In the genomic region with DNA sequence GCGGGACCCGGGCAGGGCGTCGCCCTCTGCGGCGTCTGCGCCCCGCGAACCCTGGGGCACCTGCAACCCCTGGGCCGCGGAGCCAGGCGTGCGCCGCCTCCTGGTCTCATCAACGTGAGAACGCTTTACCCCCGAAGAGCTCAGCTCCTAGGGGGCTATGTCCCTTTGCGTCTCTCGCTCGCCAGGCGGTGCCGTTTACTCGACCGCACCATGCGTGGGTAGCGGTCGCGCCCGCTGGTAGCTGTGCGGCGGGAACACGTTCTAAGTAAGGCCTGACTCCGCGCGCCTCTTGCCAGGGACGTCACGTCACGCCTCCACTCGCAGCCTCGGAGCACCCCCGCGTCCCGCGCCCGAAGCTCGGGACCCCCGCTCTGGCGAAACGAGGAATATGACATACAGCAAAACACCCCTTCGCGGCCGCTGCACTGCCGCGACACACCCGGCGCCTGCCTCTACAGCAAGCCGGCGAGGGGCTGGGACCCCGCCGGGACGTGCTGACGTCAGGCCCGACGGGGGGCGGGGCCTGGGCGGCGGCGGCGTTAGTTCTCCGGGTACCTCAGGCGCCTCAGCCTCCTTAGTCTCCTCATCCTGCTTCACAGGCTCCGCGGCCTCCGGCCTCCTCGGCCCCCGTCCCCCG, we compare ENCODE assay signal across 1 cellular context.
TF ChIP-seq lines count a peak whose summit lies in the region.

A gene with protein sequence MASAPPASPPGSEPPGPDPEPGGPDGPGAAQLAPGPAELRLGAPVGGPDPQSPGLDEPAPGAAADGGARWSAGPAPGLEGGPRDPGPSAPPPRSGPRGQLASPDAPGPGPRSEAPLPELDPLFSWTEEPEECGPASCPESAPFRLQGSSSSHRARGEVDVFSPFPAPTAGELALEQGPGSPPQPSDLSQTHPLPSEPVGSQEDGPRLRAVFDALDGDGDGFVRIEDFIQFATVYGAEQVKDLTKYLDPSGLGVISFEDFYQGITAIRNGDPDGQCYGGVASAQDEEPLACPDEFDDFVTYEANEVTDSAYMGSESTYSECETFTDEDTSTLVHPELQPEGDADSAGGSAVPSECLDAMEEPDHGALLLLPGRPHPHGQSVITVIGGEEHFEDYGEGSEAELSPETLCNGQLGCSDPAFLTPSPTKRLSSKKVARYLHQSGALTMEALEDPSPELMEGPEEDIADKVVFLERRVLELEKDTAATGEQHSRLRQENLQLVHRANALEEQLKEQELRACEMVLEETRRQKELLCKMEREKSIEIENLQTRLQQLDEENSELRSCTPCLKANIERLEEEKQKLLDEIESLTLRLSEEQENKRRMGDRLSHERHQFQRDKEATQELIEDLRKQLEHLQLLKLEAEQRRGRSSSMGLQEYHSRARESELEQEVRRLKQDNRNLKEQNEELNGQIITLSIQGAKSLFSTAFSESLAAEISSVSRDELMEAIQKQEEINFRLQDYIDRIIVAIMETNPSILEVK (plus strand): TSS at position 568 of the 637 bp plus-strand sequence. CDS start 358 bp downstream, outside the sequence.

TF ChIP-seq in HepG2, 621 proteins besides CTCF, POLR2A, EP300 and RAD21 (continued from another document and continues in another):
- no peak for TF ChIP-seq ZSCAN9 (CRISPR knock-in tag; IDR thresholded peaks at IDR 0.05; ENCODE audit: borderline replicate concordance)
- no peak for TF ChIP-seq SP2 (CRISPR knock-in tag; IDR thresholded peaks at IDR 0.05)
- no peak for TF ChIP-seq HES4 (CRISPR knock-in tag; IDR thresholded peaks at IDR 0.05; ENCODE audit: borderline replicate concordance)
- TF ChIP-seq NR2F2 (IDR thresholded peaks at IDR 0.05; ENCODE audit: borderline replicate concordance, low read depth): peak; percentile 20; the same call in 1 of the 2 replicates
- no peak for TF ChIP-seq ZNF616 (CRISPR knock-in tag; IDR thresholded peaks at IDR 0.05; ENCODE audit: low read depth)
- no peak; the same call in 1 of the 2 replicates for TF ChIP-seq TP53 (CRISPR knock-in tag; conservative IDR thresholded peaks at IDR 0.05)
- peak; percentile 24; the same call in 1 of the 2 replicates for TF ChIP-seq PPARG (CRISPR knock-in tag; conservative IDR thresholded peaks at IDR 0.05)
- TF ChIP-seq PLRG1 (conservative IDR thresholded peaks at IDR 0.05): no peak
- TF ChIP-seq ZFX (CRISPR knock-in tag; IDR thresholded peaks at IDR 0.05; ENCODE audit: low read depth): peak; percentile 71
- TF ChIP-seq, protein P1, sequence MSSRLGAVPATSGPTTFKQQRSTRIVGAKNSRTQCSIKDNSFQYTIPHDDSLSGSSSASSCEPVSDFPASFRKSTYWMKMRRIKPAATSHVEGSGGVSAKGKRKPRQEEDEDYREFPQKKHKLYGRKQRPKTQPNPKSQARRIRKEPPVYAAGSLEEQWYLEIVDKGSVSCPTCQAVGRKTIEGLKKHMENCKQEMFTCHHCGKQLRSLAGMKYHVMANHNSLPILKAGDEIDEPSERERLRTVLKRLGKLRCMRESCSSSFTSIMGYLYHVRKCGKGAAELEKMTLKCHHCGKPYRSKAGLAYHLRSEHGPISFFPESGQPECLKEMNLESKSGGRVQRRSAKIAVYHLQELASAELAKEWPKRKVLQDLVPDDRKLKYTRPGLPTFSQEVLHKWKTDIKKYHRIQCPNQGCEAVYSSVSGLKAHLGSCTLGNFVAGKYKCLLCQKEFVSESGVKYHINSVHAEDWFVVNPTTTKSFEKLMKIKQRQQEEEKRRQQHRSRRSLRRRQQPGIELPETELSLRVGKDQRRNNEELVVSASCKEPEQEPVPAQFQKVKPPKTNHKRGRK (CRISPR knock-in tag; IDR thresholded peaks at IDR 0.05): no peak; the same call in 1 of the 2 replicates
- peak; percentile 55 for TF ChIP-seq SRSF1 (optimal IDR thresholded peaks at IDR 0.05; ENCODE audit: low read depth, low read length)
- TF ChIP-seq HNF4A (CRISPR knock-in tag; IDR thresholded peaks at IDR 0.05): no peak
- no peak for TF ChIP-seq U2AF1 (optimal IDR thresholded peaks at IDR 0.05; ENCODE audit: low read depth, low read length)
- peak; percentile 71 for TF ChIP-seq GABPB1 (CRISPR knock-in tag; IDR thresholded peaks at IDR 0.05)
- TF ChIP-seq, protein P2, sequence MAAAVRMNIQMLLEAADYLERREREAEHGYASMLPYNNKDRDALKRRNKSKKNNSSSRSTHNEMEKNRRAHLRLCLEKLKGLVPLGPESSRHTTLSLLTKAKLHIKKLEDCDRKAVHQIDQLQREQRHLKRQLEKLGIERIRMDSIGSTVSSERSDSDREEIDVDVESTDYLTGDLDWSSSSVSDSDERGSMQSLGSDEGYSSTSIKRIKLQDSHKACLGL (CRISPR knock-in tag; IDR thresholded peaks at IDR 0.05): peak; percentile 77; the same call in 1 of the 2 replicates
- TF ChIP-seq, protein P3, sequence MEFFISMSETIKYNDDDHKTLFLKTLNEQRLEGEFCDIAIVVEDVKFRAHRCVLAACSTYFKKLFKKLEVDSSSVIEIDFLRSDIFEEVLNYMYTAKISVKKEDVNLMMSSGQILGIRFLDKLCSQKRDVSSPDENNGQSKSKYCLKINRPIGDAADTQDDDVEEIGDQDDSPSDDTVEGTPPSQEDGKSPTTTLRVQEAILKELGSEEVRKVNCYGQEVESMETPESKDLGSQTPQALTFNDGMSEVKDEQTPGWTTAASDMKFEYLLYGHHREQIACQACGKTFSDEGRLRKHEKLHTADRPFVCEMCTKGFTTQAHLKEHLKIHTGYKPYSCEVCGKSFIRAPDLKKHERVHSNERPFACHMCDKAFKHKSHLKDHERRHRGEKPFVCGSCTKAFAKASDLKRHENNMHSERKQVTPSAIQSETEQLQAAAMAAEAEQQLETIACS (CRISPR knock-in tag; IDR thresholded peaks at IDR 0.05): peak; percentile 42; the same call in 1 of the 2 replicates
- no peak for TF ChIP-seq KAT2B (IDR thresholded peaks at IDR 0.05; ENCODE audit: borderline replicate concordance, low read depth, low read length)
- peak; percentile 96 for TF ChIP-seq FOXC1 (CRISPR knock-in tag; IDR thresholded peaks at IDR 0.05; ENCODE audit: borderline replicate concordance)
- peak; percentile 83 for TF ChIP-seq ZNF607 (CRISPR knock-in tag; IDR thresholded peaks at IDR 0.05; ENCODE audit: borderline replicate concordance)
- TF ChIP-seq ZNF773 (CRISPR knock-in tag; IDR thresholded peaks at IDR 0.05; ENCODE audit: borderline replicate concordance): 0 out of 2 replicates have a peak, but pooled peaks have one; percentile 46
- no peak for TF ChIP-seq NFE2 (CRISPR knock-in tag; IDR thresholded peaks at IDR 0.05)
- TF ChIP-seq RELA (CRISPR knock-in tag; IDR thresholded peaks at IDR 0.05): no peak
- TF ChIP-seq MED1 (CRISPR knock-in tag; IDR thresholded peaks at IDR 0.05): peak; percentile 53
- peak; percentile 57; the same call in 1 of the 2 replicates for TF ChIP-seq ZNF792 (CRISPR knock-in tag; IDR thresholded peaks at IDR 0.05)
- TF ChIP-seq MLLT10 (CRISPR knock-in tag; IDR thresholded peaks at IDR 0.05): no peak
- TF ChIP-seq, protein P4, sequence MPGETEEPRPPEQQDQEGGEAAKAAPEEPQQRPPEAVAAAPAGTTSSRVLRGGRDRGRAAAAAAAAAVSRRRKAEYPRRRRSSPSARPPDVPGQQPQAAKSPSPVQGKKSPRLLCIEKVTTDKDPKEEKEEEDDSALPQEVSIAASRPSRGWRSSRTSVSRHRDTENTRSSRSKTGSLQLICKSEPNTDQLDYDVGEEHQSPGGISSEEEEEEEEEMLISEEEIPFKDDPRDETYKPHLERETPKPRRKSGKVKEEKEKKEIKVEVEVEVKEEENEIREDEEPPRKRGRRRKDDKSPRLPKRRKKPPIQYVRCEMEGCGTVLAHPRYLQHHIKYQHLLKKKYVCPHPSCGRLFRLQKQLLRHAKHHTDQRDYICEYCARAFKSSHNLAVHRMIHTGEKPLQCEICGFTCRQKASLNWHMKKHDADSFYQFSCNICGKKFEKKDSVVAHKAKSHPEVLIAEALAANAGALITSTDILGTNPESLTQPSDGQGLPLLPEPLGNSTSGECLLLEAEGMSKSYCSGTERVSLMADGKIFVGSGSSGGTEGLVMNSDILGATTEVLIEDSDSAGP (CRISPR knock-in tag; IDR thresholded peaks at IDR 0.05; ENCODE audit: borderline replicate concordance): peak; percentile 86
- TF ChIP-seq RBFOX2 (IDR thresholded peaks at IDR 0.05; ENCODE audit: low read depth, low read length): peak; percentile 85
- peak; percentile 74; the same call in 1 of the 2 replicates for TF ChIP-seq MTA1 (CRISPR knock-in tag; IDR thresholded peaks at IDR 0.05; ENCODE audit: borderline replicate concordance)
- no peak for TF ChIP-seq RORA (CRISPR knock-in tag; IDR thresholded peaks at IDR 0.05)
- 0 out of 2 replicates have a peak, but pooled peaks have one; percentile 50 for TF ChIP-seq CBX5 (CRISPR knock-in tag; IDR thresholded peaks at IDR 0.05; ENCODE audit: borderline replicate concordance)
- peak; percentile 70; the same call in 1 of the 2 replicates for TF ChIP-seq ZNF558 (CRISPR knock-in tag; IDR thresholded peaks at IDR 0.05; ENCODE audit: borderline replicate concordance)
- TF ChIP-seq, protein P5, sequence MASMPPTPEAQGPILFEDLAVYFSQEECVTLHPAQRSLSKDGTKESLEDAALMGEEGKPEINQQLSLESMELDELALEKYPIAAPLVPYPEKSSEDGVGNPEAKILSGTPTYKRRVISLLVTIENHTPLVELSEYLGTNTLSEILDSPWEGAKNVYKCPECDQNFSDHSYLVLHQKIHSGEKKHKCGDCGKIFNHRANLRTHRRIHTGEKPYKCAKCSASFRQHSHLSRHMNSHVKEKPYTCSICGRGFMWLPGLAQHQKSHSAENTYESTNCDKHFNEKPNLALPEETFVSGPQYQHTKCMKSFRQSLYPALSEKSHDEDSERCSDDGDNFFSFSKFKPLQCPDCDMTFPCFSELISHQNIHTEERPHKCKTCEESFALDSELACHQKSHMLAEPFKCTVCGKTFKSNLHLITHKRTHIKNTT (CRISPR knock-in tag; IDR thresholded peaks at IDR 0.05): no peak
- TF ChIP-seq ZNF232 (CRISPR knock-in tag; IDR thresholded peaks at IDR 0.05; ENCODE audit: borderline replicate concordance): no peak
- no peak for TF ChIP-seq SYNCRIP (IDR thresholded peaks at IDR 0.05; ENCODE audit: insufficient read depth, low read depth, low read length)
- no peak for TF ChIP-seq NR2C2 (CRISPR knock-in tag; IDR thresholded peaks at IDR 0.05; ENCODE audit: borderline replicate concordance)
- TF ChIP-seq MAFF (IDR thresholded peaks at IDR 0.05; ENCODE audit: low read depth, low read length): no peak
- no peak for TF ChIP-seq ZBTB3 (CRISPR knock-in tag; IDR thresholded peaks at IDR 0.05; ENCODE audit: borderline replicate concordance, low read depth)
- TF ChIP-seq, protein P6, sequence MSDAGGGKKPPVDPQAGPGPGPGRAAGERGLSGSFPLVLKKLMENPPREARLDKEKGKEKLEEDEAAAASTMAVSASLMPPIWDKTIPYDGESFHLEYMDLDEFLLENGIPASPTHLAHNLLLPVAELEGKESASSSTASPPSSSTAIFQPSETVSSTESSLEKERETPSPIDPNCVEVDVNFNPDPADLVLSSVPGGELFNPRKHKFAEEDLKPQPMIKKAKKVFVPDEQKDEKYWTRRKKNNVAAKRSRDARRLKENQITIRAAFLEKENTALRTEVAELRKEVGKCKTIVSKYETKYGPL (CRISPR knock-in tag; IDR thresholded peaks at IDR 0.05): no peak
- TF ChIP-seq ZNF766 (CRISPR knock-in tag; IDR thresholded peaks at IDR 0.05; ENCODE audit: borderline replicate concordance): peak; percentile 95
- TF ChIP-seq AHR (CRISPR knock-in tag; IDR thresholded peaks at IDR 0.05): peak; percentile 55; the same call in 1 of the 2 replicates
- TF ChIP-seq SMC3 (IDR thresholded peaks at IDR 0.05; ENCODE audit: low read length): no peak
- TF ChIP-seq ZNF850 (CRISPR knock-in tag; conservative IDR thresholded peaks at IDR 0.05): no peak
- TF ChIP-seq KDM1A (CRISPR knock-in tag; IDR thresholded peaks at IDR 0.05): no peak
- TF ChIP-seq ATM (IDR thresholded peaks at IDR 0.05; ENCODE audit: borderline replicate concordance): no peak
- TF ChIP-seq ELF3 (CRISPR knock-in tag; IDR thresholded peaks at IDR 0.05): peak; percentile 45; the same call in 1 of the 2 replicates
- no peak for TF ChIP-seq TRIM24 (CRISPR knock-in tag; IDR thresholded peaks at IDR 0.05)
- TF ChIP-seq ERF (CRISPR knock-in tag; IDR thresholded peaks at IDR 0.05): peak; percentile 65
- peak; percentile 75 for TF ChIP-seq ZNF891 (CRISPR knock-in tag; IDR thresholded peaks at IDR 0.05)
- TF ChIP-seq MEF2D (CRISPR knock-in tag; IDR thresholded peaks at IDR 0.05): no peak
- no peak for TF ChIP-seq IKZF4 (CRISPR knock-in tag; IDR thresholded peaks at IDR 0.05; ENCODE audit: borderline replicate concordance, low read depth, not compliant biosample characterization)
- TF ChIP-seq HNF4G (IDR thresholded peaks at IDR 0.05; ENCODE audit: borderline replicate concordance, low read depth, low read length): no peak
- no peak for TF ChIP-seq HNF4G (CRISPR knock-in tag; IDR thresholded peaks at IDR 0.05; ENCODE audit: borderline replicate concordance, low read depth)
- peak; percentile 59 for TF ChIP-seq ZNF563 (CRISPR knock-in tag; IDR thresholded peaks at IDR 0.05)
- TF ChIP-seq, protein P7, sequence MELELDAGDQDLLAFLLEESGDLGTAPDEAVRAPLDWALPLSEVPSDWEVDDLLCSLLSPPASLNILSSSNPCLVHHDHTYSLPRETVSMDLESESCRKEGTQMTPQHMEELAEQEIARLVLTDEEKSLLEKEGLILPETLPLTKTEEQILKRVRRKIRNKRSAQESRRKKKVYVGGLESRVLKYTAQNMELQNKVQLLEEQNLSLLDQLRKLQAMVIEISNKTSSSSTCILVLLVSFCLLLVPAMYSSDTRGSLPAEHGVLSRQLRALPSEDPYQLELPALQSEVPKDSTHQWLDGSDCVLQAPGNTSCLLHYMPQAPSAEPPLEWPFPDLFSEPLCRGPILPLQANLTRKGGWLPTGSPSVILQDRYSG (CRISPR knock-in tag; IDR thresholded peaks at IDR 0.05): peak; percentile 51; the same call in 1 of the 2 replicates
- no peak for TF ChIP-seq ZNF282 (IDR thresholded peaks at IDR 0.05; ENCODE audit: partially characterized antibody)
- TF ChIP-seq NFIB (CRISPR knock-in tag; IDR thresholded peaks at IDR 0.05; ENCODE audit: borderline replicate concordance): no peak
- TF ChIP-seq, protein P8, sequence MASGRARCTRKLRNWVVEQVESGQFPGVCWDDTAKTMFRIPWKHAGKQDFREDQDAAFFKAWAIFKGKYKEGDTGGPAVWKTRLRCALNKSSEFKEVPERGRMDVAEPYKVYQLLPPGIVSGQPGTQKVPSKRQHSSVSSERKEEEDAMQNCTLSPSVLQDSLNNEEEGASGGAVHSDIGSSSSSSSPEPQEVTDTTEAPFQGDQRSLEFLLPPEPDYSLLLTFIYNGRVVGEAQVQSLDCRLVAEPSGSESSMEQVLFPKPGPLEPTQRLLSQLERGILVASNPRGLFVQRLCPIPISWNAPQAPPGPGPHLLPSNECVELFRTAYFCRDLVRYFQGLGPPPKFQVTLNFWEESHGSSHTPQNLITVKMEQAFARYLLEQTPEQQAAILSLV (CRISPR knock-in tag; IDR thresholded peaks at IDR 0.05; ENCODE audit: borderline replicate concordance): peak; percentile 74
- TF ChIP-seq ZNF138 (CRISPR knock-in tag; IDR thresholded peaks at IDR 0.05; ENCODE audit: low read depth): no peak; the same call in 1 of the 2 replicates
- peak; percentile 76; the same call in 1 of the 2 replicates for TF ChIP-seq BORCS8-MEF2B (CRISPR knock-in tag; IDR thresholded peaks at IDR 0.05)
